Comparison of ENCODE assay signal across 11 cellular contexts in the genomic region with DNA sequence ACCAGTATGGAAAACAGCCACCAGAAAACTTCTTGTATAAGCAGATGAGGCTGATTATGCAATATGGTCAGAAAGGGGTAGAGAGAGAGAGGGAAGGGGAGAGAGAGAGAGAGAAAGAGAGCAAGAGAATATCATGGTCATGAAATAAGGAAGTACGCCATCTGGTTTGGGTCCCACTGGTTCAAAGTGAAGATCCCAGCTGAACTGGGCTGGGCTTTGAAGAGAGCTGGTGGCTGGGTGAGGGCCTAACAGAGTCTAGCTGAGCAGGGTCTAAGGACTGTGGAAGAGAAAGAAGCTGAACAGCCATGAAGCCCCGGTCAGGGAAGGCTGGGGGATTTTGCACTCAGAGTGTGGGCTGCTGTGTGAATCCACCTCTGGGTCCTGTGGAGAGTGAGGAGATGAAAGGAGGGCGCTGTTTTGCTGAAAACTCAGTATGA. TPM values are rescaled to one million over a fixed set of nuclear protein-coding genes. Genes with fewer than 3 reads are reported as not detected.
DNase-seq lines count a peak whose midpoint lies in the region; ATAC-seq and TF ChIP-seq lines count a peak whose summit lies in the region.
"Had no signal": no experiment of that assay in that cellular context is flagged by ENCODE, and none has a peak within 500 bp of the region (broad histone marks: within the 10 kb centered on the region; RNA-seq: fewer than 3 reads in every experiment).

No MANE protein-coding gene starts in this region.

- peaks cover 40 to 94% (median 65%) of the 10 kb centered on the region in 4 donors for H3K4me1 Mint-ChIP-seq in CD4-positive, CD25-positive, alpha-beta regulatory T cell

- no peak for TF ChIP-seq CTCF in VCaP (conservative IDR thresholded peaks at IDR 0.05)

- H3K4me3 Mint-ChIP-seq in CD4-positive, CD25-positive, alpha-beta regulatory T cell, result peak overlapping the region; percentile 47 to 91 (median 79)

- no peaks in the 10 kb centered on the region for H3K27me3 Mint-ChIP-seq in CD4-positive, CD25-positive, alpha-beta regulatory T cell

- no peaks in the 10 kb centered on the region for H3K9me3 ChIP-seq in CD4-positive, CD25-positive, alpha-beta regulatory T cell (ENCODE audit: control insufficient read depth in 2 of 2, low read length in 2 of 2)

- H3K36me3 ChIP-seq in CD4-positive, CD25-positive, alpha-beta regulatory T cell (ENCODE audit: control insufficient read depth, insufficient read depth, low read length), result peaks cover 21% of the 10 kb centered on the region
- H3K36me3 ChIP-seq: tibial artery had no signal

- TF ChIP-seq RAD21 in Ishikawa (IDR thresholded peaks at IDR 0.05; ENCODE audit: low read depth), result no peak

- peaks cover 0 to 2% (median 0%) of the 10 kb centered on the region in 7 donors for H3K9me3 Mint-ChIP-seq in CD4-positive, CD25-positive, alpha-beta regulatory T cell

- H3K27ac ChIP-seq in CD4-positive, CD25-positive, alpha-beta regulatory T cell (ENCODE audit: insufficient read depth, low read length, poor library complexity, severe bottlenecking), result peak overlapping the region; percentile 87
- H3K27ac ChIP-seq in VCaP, result peak overlapping the region; percentile 93; the same call in 1 of the 2 replicates
- H3K27ac ChIP-seq: tibial artery had no signal

- peak overlapping the region; percentile 93 to 100 (median 97) for H3K27ac Mint-ChIP-seq in CD4-positive, CD25-positive, alpha-beta regulatory T cell

- H3K4me3 ChIP-seq in CD4-positive, CD25-positive, alpha-beta regulatory T cell (ENCODE audit: low read depth, low read length), result peak overlapping the region; percentile 14
- H3K4me3 ChIP-seq: dorsolateral prefrontal cortex, tibial artery had no signal

- DNase-seq in CD4-positive, CD25-positive, alpha-beta regulatory T cell, result no peak
- DNase-seq in medulla oblongata (ENCODE audit: extremely low spot score) (peak; percentile 28), hippocampal formation (lab: John Stamatoyannopoulos, UW) (no peak), activated gamma-delta T cell (lab: John Stamatoyannopoulos, UW) (no peak), NCI-H774 (lab: John Stamatoyannopoulos, UW) (no peak), DMS153 (lab: John Stamatoyannopoulos, UW) (no peak)
- DNase-seq: NCI-H226 had no signal

- H3K4me1 ChIP-seq in CD4-positive, CD25-positive, alpha-beta regulatory T cell (ENCODE audit: control insufficient read depth, insufficient read depth, low read length, poor library complexity, severe bottlenecking), result peaks cover 99% of the 10 kb centered on the region
- H3K4me1 ChIP-seq: tibial artery had no signal

- no peak for ATAC-seq in CD4-positive, CD25-positive, alpha-beta regulatory T cell (ENCODE audit: low read depth in 2 of 2)

- no peaks in the 10 kb centered on the region for H3K27me3 ChIP-seq in CD4-positive, CD25-positive, alpha-beta regulatory T cell (ENCODE audit: control insufficient read depth, insufficient read depth, low read length)
- H3K27me3 ChIP-seq: dorsolateral prefrontal cortex, tibial artery had no signal

- peaks cover 51% of the 10 kb centered on the region for H3K36me3 Mint-ChIP-seq in CD4-positive, CD25-positive, alpha-beta regulatory T cell

- no peak for TF ChIP-seq EP300 in Ishikawa (IDR thresholded peaks at IDR 0.05; ENCODE audit: borderline replicate concordance)

TF ChIP-seq in Ishikawa, 13 proteins besides CTCF, POLR2A, EP300 and RAD21:
- TF ChIP-seq CEBPB (IDR thresholded peaks at IDR 0.05) (0 out of 2 replicates have a peak, but pooled peaks have one; percentile 39), FOXM1 (IDR thresholded peaks at IDR 0.05; ENCODE audit: borderline replicate concordance, low read depth) (no peak)

RNA-seq across cellular contexts. Expression of a gene that starts 14.6 kb away (rescaled TPM):
- 120 TPM for total RNA-seq in CD4-positive, CD25-positive, alpha-beta regulatory T cell
- polyA plus RNA-seq in CD4-positive, CD25-positive, alpha-beta regulatory T cell, result 10 to 100 TPM; 65.2 to 94.0 (median 73.7) TPM

RNA-seq across cellular contexts. Expression of a gene that starts 47.9 kb away (rescaled TPM):
- 51.4 TPM for total RNA-seq in CD4-positive, CD25-positive, alpha-beta regulatory T cell
- polyA plus RNA-seq in CD4-positive, CD25-positive, alpha-beta regulatory T cell, result 10 to 100 TPM; 34.4 to 44.7 (median 36.4) TPM
